ENCODE assay signal across 8 cellular contexts in genomic region chr10:125982256-125982948, GRCh38.
DNase-seq lines count a peak whose midpoint lies in the region; ATAC-seq and TF ChIP-seq lines count a peak whose summit lies in the region.

No MANE protein-coding gene starts in this region.

- peak; percentile 76 for TF ChIP-seq CTCF in 22Rv1 (IDR thresholded peaks at IDR 0.05)
- TF ChIP-seq CTCF in SU-DHL-6 (IDR thresholded peaks at IDR 0.05; ENCODE audit: insufficient read depth, low read length, poor library complexity, severe bottlenecking): peak; percentile 36
- TF ChIP-seq CTCF in mucosa of descending colon (IDR thresholded peaks at IDR 0.05): peak; percentile 23

- H3K9ac ChIP-seq in SU-DHL-6 (ENCODE audit: low read length): no peak overlapping the region

- in situ Hi-C loops in HAP-1 (cut with MboI; ENCODE audit: low sequenced_read_pairs): loop anchor here (5.0 to 10.0 kb wide), 4 partner anchors 180 to 522 kb away; no protein-coding TSS in a partner anchor

- H3K4me1 ChIP-seq in HAP-1: peaks cover 8% of the 10 kb centered on the region
- no peaks in the 10 kb centered on the region for H3K4me1 ChIP-seq in mucosa of descending colon (ENCODE audit: low read depth)

- H3K9me3 ChIP-seq in HAP-1 (no peaks in the 10 kb centered on the region; the same call in 1 of the 2 replicates), SU-DHL-6 (ENCODE audit: insufficient read depth, low read length) (no peaks in the 10 kb centered on the region), mucosa of descending colon (no peaks in the 10 kb centered on the region)

- H3F3A ChIP-seq in SU-DHL-6 (ENCODE audit: insufficient read depth): no peaks in the 10 kb centered on the region

- H3K4me3 ChIP-seq in HAP-1: no peak overlapping the region
- H3K4me3 ChIP-seq in SU-DHL-6 (ENCODE audit: insufficient read depth, low read length, poor library complexity, severe bottlenecking): no peak overlapping the region
- H3K4me3 ChIP-seq in mucosa of descending colon: no peak overlapping the region

- no peak for TF ChIP-seq POLR2A in erythroblast (IDR thresholded peaks at IDR 0.05; ENCODE audit: low read length)

- intact Hi-C loops in mucosa of descending colon (cut with DNase I, micrococcal nuclease): loop anchor here in 1 of 2 donors (5.0 kb wide), 1 partner anchor 520 kb away; no protein-coding TSS in a partner anchor

- H3K27me3 ChIP-seq in HAP-1 (ENCODE audit: low read depth) (no peaks in the 10 kb centered on the region), SU-DHL-6 (ENCODE audit: low read length) (no peaks in the 10 kb centered on the region)

- H3K79me2 ChIP-seq in SU-DHL-6 (ENCODE audit: insufficient read depth, low read length): no peaks in the 10 kb centered on the region

- H3K27ac ChIP-seq in 22Rv1: no peak overlapping the region
- H3K27ac ChIP-seq in SU-DHL-6 (ENCODE audit: low read depth, low read length): no peak overlapping the region

- no peak overlapping the region for H3K4me2 ChIP-seq in SU-DHL-6 (ENCODE audit: low read depth, low read length, poor library complexity, severe bottlenecking)

- H2AFZ ChIP-seq in SU-DHL-6 (ENCODE audit: low read depth, low read length, severe bottlenecking): no peak overlapping the region

- no peaks in the 10 kb centered on the region for H4K20me1 ChIP-seq in SU-DHL-6 (ENCODE audit: low read depth, low read length)

- H3K9me2 ChIP-seq in SU-DHL-6 (replicated peaks; ENCODE audit: insufficient read depth, low read length): no peaks in the 10 kb centered on the region

- H3K36me3 ChIP-seq in HAP-1 (replicated peaks) (no peaks in the 10 kb centered on the region), SU-DHL-6 (ENCODE audit: low read length) (no peaks in the 10 kb centered on the region), mucosa of descending colon (ENCODE audit: low read depth) (no peaks in the 10 kb centered on the region)

- peak; percentile 77 for ATAC-seq in mucosa of descending colon

- peak; percentile 51 for DNase-seq in GDM1 (lab: John Stamatoyannopoulos, UW)
- DNase-seq in HAP-1 (ENCODE audit: low spot score in 2 of 2): peak; percentile 49 to 66
- DNase-seq in M059J (ENCODE audit: low read depth): peak; percentile 77
- peak; percentile 55 to 78 for DNase-seq in erythroblast (lab: John Stamatoyannopoulos, UW)
- DNase-seq in mucosa of descending colon: peak in 1 of 3 donors; percentile 81
- no peak for DNase-seq in mesenteric fat pad (ENCODE audit: low spot score)

Comparison
In these comparisons a context has a peak if more than half of its experiments do, and no peak if none do; other contexts are left out.
1. CTCF ChIP-seq: peak in every context shown above with its lines; median percentile 76 in 22Rv1; 36 in SU-DHL-6; 23 in mucosa of descending colon.